ENCODE assay signal across 8 cellular contexts in genomic region chr15:40038267-40038653, GRCh38. TPM values are rescaled to one million over a fixed set of nuclear protein-coding genes. Genes with fewer than 3 reads are reported as not detected.
DNase-seq lines count a peak whose midpoint lies in the region; ATAC-seq and TF ChIP-seq lines count a peak whose summit lies in the region.

No MANE protein-coding gene starts in this region.

- no peak overlapping the region for H2BK15ac ChIP-seq in H9 (ENCODE audit: low read depth, low read length)

- H3K27me3 Mint-ChIP-seq in H9 (ENCODE audit: low read depth): no peaks in the 10 kb centered on the region
- no peaks in the 10 kb centered on the region for H3K27me3 Mint-ChIP-seq in T-cell

- H2AFZ ChIP-seq in H9 (ENCODE audit: low read length): no peak overlapping the region
- peak overlapping the region; percentile 50 for H2AFZ ChIP-seq in trophoblast cell (ENCODE audit: insufficient read depth, low read length, poor library complexity)

- POLR2A ChIA-PET in T-cell (lab: Charles Lee): no interaction called here

- no peaks in the 10 kb centered on the region for H4K20me1 ChIP-seq in H9 (ENCODE audit: control insufficient read depth, insufficient read depth, insufficient read length)

- H3K9ac ChIP-seq in H9 (ENCODE audit: extremely low read depth, insufficient read length, low read length) (peak overlapping the region; percentile 78), trophoblast cell (ENCODE audit: low read length) (peak overlapping the region; percentile 90)

- H3K23me2 ChIP-seq in H9 (ENCODE audit: insufficient read length, low read depth, low read length, poor library complexity, severe bottlenecking): peaks cover 3% of the 10 kb centered on the region

- no peak overlapping the region for H4K5ac ChIP-seq in H9 (ENCODE audit: insufficient read length, low read depth, low read length)

- H3K36me3 ChIP-seq in trophoblast cell (ENCODE audit: control insufficient read depth in 1 of 2, insufficient read depth in 2 of 2, low read length in 2 of 2): peaks cover 7 to 16% of the 10 kb centered on the region in 2 experiments

- no peak overlapping the region for H3T11ph ChIP-seq in H9 (ENCODE audit: low read length)

- H2AK5ac ChIP-seq in H9 (ENCODE audit: insufficient read length, low read length) (no peak overlapping the region), trophoblast cell (ENCODE audit: low read length) (peak overlapping the region; percentile 3)

- H3K79me2 ChIP-seq in H9 (ENCODE audit: insufficient read depth, low read length) (peaks cover 5% of the 10 kb centered on the region; the same call in 1 of the 2 replicates), trophoblast cell (ENCODE audit: control insufficient read depth, insufficient read depth, low read length, poor library complexity) (peaks cover 10% of the 10 kb centered on the region)

- DNase-seq in H9: no peak
- DNase-seq in T-cell: no peak
- peak; percentile 45 for DNase-seq in fibroblast of peridontal ligament (ENCODE audit: extremely low read depth)
- peak in 1 of 2 donors; percentile 47 for DNase-seq in trophoblast cell
- no peak for DNase-seq in NCI-H1694 treated with DMSO at 0.1 percent for 48 hours (lab: John Stamatoyannopoulos, UW)
- DNase-seq in NCI-H1048 (lab: John Stamatoyannopoulos, UW): no peak

- H3K27ac Mint-ChIP-seq in H9: peak overlapping the region; percentile 97 to 99 (median 97)
- H3K27ac Mint-ChIP-seq in T-cell: peak overlapping the region; percentile 98

- H3K4me2 ChIP-seq in H9 (ENCODE audit: insufficient read depth, insufficient read length, low read length): peak overlapping the region; percentile 70
- peak overlapping the region; percentile 84 for H3K4me2 ChIP-seq in trophoblast cell (ENCODE audit: low read length)

- H3K14ac ChIP-seq in H9 (ENCODE audit: insufficient read depth, low read length) (no peak overlapping the region), trophoblast cell (ENCODE audit: low read length) (peak overlapping the region; percentile 71)

- no peak for ATAC-seq in T-cell (replicated peaks in 1 of 4)
- no peak for ATAC-seq in GM19328 (IDR thresholded peaks at IDR 0.05; ENCODE audit: unreplicated experiment)
- no peak for ATAC-seq in HG03565 (IDR thresholded peaks at IDR 0.05; ENCODE audit: unreplicated experiment)

- H2BK120ac ChIP-seq in H9 (ENCODE audit: low read depth, low read length, poor library complexity, severe bottlenecking) (no peak overlapping the region), trophoblast cell (ENCODE audit: insufficient read depth, low read length, poor library complexity) (peak overlapping the region; percentile 70)

- no peak overlapping the region for H3K23ac ChIP-seq in H9 (ENCODE audit: insufficient read length, low read depth, low read length)
- no peak overlapping the region for H3K23ac ChIP-seq in trophoblast cell (ENCODE audit: low read length)

- H3K36me3 Mint-ChIP-seq in H9 (ENCODE audit: insufficient read depth in 1 of 3, low read depth in 3 of 3) (peaks cover 18 to 48% (median 41%) of the 10 kb centered on the region in 3 experiments; a peak in 6 of 7 replicates), T-cell (peaks cover 33% of the 10 kb centered on the region)

- H3K4ac ChIP-seq in H9 (ENCODE audit: low read depth, low read length) (no peak overlapping the region), trophoblast cell (ENCODE audit: low read depth, low read length) (peak overlapping the region; percentile 17)

- no peak overlapping the region for H2BK20ac ChIP-seq in H9 (ENCODE audit: low read depth, low read length, poor library complexity, severe bottlenecking)

- H3K18ac ChIP-seq in H9 (ENCODE audit: insufficient read length, low read depth, low read length) (no peak overlapping the region), trophoblast cell (ENCODE audit: low read length) (peak overlapping the region; percentile 50)

- TF ChIP-seq CTCF in H9 (conservative IDR thresholded peaks at IDR 0.05): no peak

- no peak overlapping the region for H3K27ac ChIP-seq in H9 (ENCODE audit: insufficient read length, low read depth, low read length)
- peak overlapping the region; percentile 74 for H3K27ac ChIP-seq in trophoblast cell (ENCODE audit: low read depth, low read length)

- H3K4me3 ChIP-seq in trophoblast cell (ENCODE audit: low read depth, low read length): peak overlapping the region; percentile 91

- H4K8ac ChIP-seq in H9 (replicated peaks; ENCODE audit: insufficient read length, low read depth, low read length) (no peak overlapping the region), trophoblast cell (ENCODE audit: low read depth, low read length) (peak overlapping the region; percentile 82)

- no peak overlapping the region for H4K91ac ChIP-seq in H9 (ENCODE audit: insufficient read length, low read depth, low read length)
- H4K91ac ChIP-seq in trophoblast cell (ENCODE audit: low read depth, low read length): peak overlapping the region; percentile 47

- CTCF ChIA-PET in T-cell (lab: Charles Lee): interaction anchor here (0.5 to 1.4 kb wide), 6 partner anchors 9 to 269 kb away, joined by 3 to 4 read pairs (median 3); no protein-coding TSS in a partner anchor

- H2BK12ac ChIP-seq in H9 (ENCODE audit: insufficient read length, low read depth, low read length) (no peak overlapping the region), trophoblast cell (ENCODE audit: low read length) (no peak overlapping the region)

- H3K56ac ChIP-seq in H9 (ENCODE audit: insufficient read length, low read depth, low read length): no peak overlapping the region

- H3K4me3 Mint-ChIP-seq in H9 (peak overlapping the region; percentile 93 to 96), T-cell (peak overlapping the region; percentile 96 to 100 (median 99))

- WGBS in H9 (ENCODE audit: extremely low coverage, insufficient read length, low lambda C conversion rate): no CpG with 5 or more reads among the region's 18 CpGs
- no CpG with 5 or more reads among the region's 18 CpGs for WGBS in trophoblast cell (ENCODE audit: extremely low coverage, insufficient coverage, insufficient read length)

- H3K4me1 Mint-ChIP-seq in H9 (peaks cover 18 to 20% of the 10 kb centered on the region in 2 experiments), T-cell (peaks cover 45 to 60% (median 50%) of the 10 kb centered on the region in 3 donors)

- H3K4me1 ChIP-seq in H9 (ENCODE audit: insufficient read depth, low read length) (no peaks in the 10 kb centered on the region), trophoblast cell (ENCODE audit: control insufficient read depth in 1 of 2, insufficient read depth in 2 of 2, low read length in 2 of 2) (peaks cover 0 to 4% of the 10 kb centered on the region in 2 experiments)

- H2BK5ac ChIP-seq in H9 (ENCODE audit: insufficient read length, low read length) (no peak overlapping the region), trophoblast cell (ENCODE audit: low read depth, low read length, poor library complexity) (peak overlapping the region; percentile 19)

- H4K12ac ChIP-seq in trophoblast cell (ENCODE audit: low read depth, low read length): peak overlapping the region; percentile 85

- H3K79me1 ChIP-seq in H9 (ENCODE audit: insufficient read depth, low read depth, low read length, poor library complexity, severe bottlenecking) (no peaks in the 10 kb centered on the region), trophoblast cell (ENCODE audit: low read length) (peaks cover 8% of the 10 kb centered on the region)

- H3K9me3 Mint-ChIP-seq in H9 (no peaks in the 10 kb centered on the region), T-cell (no peaks in the 10 kb centered on the region)

- H3K27me3 ChIP-seq in H9 (ENCODE audit: insufficient read depth, low read length) (no peaks in the 10 kb centered on the region), trophoblast cell (ENCODE audit: insufficient read depth, low read length) (no peaks in the 10 kb centered on the region)

- H3K9me3 ChIP-seq in H9 (ENCODE audit: control insufficient read depth, low read depth, low read length) (no peaks in the 10 kb centered on the region), trophoblast cell (ENCODE audit: insufficient read depth, low read depth, low read length) (no peaks in the 10 kb centered on the region)

RNA-seq across cellular contexts. Expression of gene SRP14, which starts 0.7 kb away (rescaled TPM):
- total RNA-seq in H9 (2021): 200 and 208 TPM in 2 replicates
- total RNA-seq in T-cell: 100 to 1,000 TPM; 115 to 128 (median 119) TPM
- 497 and 515 TPM in 2 replicates for polyA plus RNA-seq in trophoblast cell (2013)
